In the genomic region with DNA sequence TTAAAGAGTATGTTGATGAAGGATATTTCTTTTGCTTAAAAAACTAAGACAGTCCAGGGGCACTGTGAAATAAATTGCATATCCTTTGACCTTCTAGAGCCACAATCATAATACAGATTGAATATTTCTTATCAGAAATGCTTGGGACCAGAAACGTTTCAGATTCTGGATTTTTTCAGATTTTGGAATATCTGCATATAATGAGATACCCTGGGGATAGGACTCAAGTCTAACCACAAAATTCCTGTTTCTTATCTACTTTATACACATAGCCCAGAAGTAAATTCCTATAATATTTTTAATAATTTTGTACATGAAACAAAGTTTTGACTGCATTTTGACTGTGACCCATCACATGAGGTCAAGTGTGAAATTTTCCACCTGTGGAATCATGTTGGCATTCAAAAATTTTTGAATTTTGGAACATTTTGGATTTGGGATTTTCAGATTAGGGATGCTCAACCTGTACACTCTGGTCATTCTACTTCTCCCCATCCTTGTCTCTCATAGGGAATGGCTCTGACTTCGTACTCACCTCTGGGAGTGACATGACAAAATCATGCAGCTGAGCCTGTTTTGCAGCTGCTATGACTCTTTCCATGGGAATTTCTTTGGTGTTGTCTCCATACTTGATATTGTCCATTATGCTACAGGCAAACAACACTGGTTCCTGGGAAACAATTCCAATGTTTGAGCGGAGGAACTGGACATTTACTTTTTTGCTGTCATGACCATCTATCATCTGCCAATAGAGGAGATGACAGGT, we compare ENCODE assay signal across 1 cellular context.
A peak's percentile ranks its signal among the peaks of the same experiment; 100 is the strongest.
TF ChIP-seq lines count a peak whose summit lies in the region.

No MANE protein-coding gene starts in this region.

TF ChIP-seq in K562, 482 proteins besides CTCF, POLR2A, EP300 and RAD21:
- no peak for TF ChIP-seq SMARCA5 (IDR thresholded peaks at IDR 0.05)
- TF ChIP-seq, protein P1, sequence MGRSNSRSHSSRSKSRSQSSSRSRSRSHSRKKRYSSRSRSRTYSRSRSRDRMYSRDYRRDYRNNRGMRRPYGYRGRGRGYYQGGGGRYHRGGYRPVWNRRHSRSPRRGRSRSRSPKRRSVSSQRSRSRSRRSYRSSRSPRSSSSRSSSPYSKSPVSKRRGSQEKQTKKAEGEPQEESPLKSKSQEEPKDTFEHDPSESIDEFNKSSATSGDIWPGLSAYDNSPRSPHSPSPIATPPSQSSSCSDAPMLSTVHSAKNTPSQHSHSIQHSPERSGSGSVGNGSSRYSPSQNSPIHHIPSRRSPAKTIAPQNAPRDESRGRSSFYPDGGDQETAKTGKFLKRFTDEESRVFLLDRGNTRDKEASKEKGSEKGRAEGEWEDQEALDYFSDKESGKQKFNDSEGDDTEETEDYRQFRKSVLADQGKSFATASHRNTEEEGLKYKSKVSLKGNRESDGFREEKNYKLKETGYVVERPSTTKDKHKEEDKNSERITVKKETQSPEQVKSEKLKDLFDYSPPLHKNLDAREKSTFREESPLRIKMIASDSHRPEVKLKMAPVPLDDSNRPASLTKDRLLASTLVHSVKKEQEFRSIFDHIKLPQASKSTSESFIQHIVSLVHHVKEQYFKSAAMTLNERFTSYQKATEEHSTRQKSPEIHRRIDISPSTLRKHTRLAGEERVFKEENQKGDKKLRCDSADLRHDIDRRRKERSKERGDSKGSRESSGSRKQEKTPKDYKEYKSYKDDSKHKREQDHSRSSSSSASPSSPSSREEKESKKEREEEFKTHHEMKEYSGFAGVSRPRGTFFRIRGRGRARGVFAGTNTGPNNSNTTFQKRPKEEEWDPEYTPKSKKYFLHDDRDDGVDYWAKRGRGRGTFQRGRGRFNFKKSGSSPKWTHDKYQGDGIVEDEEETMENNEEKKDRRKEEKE (IDR thresholded peaks at IDR 0.05; ENCODE audit: borderline replicate concordance in 1 of 2, control insufficient read depth in 1 of 2, low read depth in 2 of 2, low read length in 1 of 2), result no peak
- TF ChIP-seq, protein P2, sequence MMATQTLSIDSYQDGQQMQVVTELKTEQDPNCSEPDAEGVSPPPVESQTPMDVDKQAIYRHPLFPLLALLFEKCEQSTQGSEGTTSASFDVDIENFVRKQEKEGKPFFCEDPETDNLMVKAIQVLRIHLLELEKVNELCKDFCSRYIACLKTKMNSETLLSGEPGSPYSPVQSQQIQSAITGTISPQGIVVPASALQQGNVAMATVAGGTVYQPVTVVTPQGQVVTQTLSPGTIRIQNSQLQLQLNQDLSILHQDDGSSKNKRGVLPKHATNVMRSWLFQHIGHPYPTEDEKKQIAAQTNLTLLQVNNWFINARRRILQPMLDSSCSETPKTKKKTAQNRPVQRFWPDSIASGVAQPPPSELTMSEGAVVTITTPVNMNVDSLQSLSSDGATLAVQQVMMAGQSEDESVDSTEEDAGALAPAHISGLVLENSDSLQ (IDR thresholded peaks at IDR 0.05), result 0 out of 2 replicates have a peak, but pooled peaks have one; percentile 8
- no peak for TF ChIP-seq ZNF75A (CRISPR knock-in tag; IDR thresholded peaks at IDR 0.05)
- peak; percentile 55 for TF ChIP-seq MEIS2 (IDR thresholded peaks at IDR 0.05; ENCODE audit: partially characterized antibody)
- peak in 1 of 2 experiments; percentile 5; a peak in 1 of 4 replicates for TF ChIP-seq KDM1A (IDR thresholded peaks at IDR 0.05)
- peak; percentile 39; the same call in 1 of the 2 replicates for TF ChIP-seq NFE2 (IDR thresholded peaks at IDR 0.05; ENCODE audit: low read depth)
- TF ChIP-seq, protein P3, sequence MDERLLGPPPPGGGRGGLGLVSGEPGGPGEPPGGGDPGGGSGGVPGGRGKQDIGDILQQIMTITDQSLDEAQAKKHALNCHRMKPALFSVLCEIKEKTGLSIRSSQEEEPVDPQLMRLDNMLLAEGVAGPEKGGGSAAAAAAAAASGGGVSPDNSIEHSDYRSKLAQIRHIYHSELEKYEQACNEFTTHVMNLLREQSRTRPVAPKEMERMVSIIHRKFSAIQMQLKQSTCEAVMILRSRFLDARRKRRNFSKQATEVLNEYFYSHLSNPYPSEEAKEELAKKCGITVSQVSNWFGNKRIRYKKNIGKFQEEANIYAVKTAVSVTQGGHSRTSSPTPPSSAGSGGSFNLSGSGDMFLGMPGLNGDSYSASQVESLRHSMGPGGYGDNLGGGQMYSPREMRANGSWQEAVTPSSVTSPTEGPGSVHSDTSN (CRISPR knock-in tag; IDR thresholded peaks at IDR 0.05; ENCODE audit: low read depth), result no peak
- TF ChIP-seq, protein P3 (tag; conservative IDR thresholded peaks at IDR 0.05; ENCODE audit: low read depth), result peak; percentile 45; the same call in 1 of the 2 replicates
TF ChIP-seq in K562: peak in this region for 5.
